In the genomic region with DNA sequence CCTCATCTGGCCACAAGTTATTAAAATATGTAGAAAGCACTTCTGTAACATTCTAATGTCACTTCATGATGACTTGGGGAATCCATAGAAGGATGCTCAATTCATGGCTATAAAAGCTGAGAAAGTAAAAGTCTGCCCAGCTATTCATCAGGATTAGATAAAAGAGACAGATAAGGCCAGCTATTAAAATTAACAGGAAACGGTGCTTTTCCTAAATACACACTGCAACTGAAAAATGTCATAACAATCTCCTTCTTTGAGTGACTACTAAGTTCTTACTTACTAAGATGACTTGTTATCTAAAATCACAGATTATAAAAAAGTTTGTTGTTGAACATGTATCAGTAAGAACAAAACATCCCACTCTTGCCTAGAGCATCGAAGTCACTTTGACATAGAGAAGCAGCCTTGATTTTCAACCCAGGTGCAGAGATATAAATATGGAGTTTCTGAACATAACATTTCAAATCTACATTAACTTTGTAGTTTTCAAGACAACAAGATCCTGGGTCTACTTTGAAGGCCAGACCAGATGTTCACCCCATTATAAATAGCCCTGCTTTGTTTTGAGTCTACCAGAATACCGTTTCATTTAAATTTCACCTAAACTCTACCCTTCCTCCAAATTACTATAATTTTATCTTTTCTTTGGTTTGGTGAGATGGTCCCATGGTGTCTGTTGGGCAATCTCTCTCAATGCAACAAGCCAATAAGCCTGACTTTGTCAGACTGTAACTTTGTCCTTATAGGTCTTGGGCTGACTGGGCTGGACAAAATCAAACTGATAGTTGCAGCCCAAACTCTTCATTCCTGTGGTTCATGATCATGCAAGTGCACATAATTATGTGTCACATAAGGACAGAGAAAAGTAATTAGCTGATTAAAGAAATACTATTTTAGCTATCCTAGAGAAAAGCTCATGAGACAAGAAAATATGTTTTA, we compare ENCODE assay signal across 22 cellular contexts. TPM values are rescaled to one million over a fixed set of nuclear protein-coding genes. Genes with fewer than 3 reads are reported as not detected.
DNase-seq lines count a peak whose midpoint lies in the region; ATAC-seq and TF ChIP-seq lines count a peak whose summit lies in the region.
"Had no signal": no experiment of that assay in that cellular context is flagged by ENCODE, and none has a peak within 500 bp of the region (broad histone marks: within the 10 kb centered on the region; RNA-seq: fewer than 3 reads in every experiment).

No MANE protein-coding gene starts in this region.

- H3K79me2 ChIP-seq in smooth muscle cell (ENCODE audit: low read depth): peaks cover 29% of the 10 kb centered on the region

- H3K9ac ChIP-seq in endodermal cell (ENCODE audit: extremely low read depth, low read length, poor library complexity, severe bottlenecking): no peak overlapping the region
- H3K9ac ChIP-seq in smooth muscle cell (ENCODE audit: low read depth): peak overlapping the region; percentile 46
- H3K9ac ChIP-seq: BLaER1 had no signal

- peaks cover 15% of the 10 kb centered on the region for H3K4me1 Mint-ChIP-seq in activated naive CD8-positive, alpha-beta T cell (ENCODE audit: low read depth)
- H3K4me1 Mint-ChIP-seq in activated naive CD8-positive, alpha-beta T cell treated with anti-CD3 and anti-CD28 coated beads for 36 hours: peaks cover 21% of the 10 kb centered on the region
- H3K4me1 Mint-ChIP-seq in endodermal cell: peaks cover 23% of the 10 kb centered on the region
- H3K4me1 Mint-ChIP-seq: nephron had no signal

- no peaks in the 10 kb centered on the region for H3F3A ChIP-seq in smooth muscle cell (ENCODE audit: low read depth)

- H3K4me3 ChIP-seq in endodermal cell (ENCODE audit: low read length) (no peak overlapping the region), smooth muscle cell (no peak overlapping the region)
- H3K4me3 ChIP-seq: BLaER1, gastrocnemius medialis had no signal

- 92 to 100% methylated on average over 1 to 3 of the region's 3 CpGs for WGBS in endodermal cell (ENCODE audit: insufficient coverage in 1 of 2, insufficient read length in 1 of 2), 2 experiments
- 79% methylated on average over 3 of the region's 3 CpGs for WGBS in smooth muscle cell (ENCODE audit: low lambda C conversion rate)

- H3K9me3 ChIP-seq in endodermal cell (ENCODE audit: control insufficient read depth, low read length): no peaks in the 10 kb centered on the region
- H3K9me3 ChIP-seq in smooth muscle cell (replicated peaks; ENCODE audit: low read depth): no peaks in the 10 kb centered on the region
- H3K9me3 ChIP-seq: BLaER1, gastrocnemius medialis had no signal

- intact Hi-C loops in sciatic nerve (cut with DNase I): no loop called here

- H2AFZ ChIP-seq in smooth muscle cell (ENCODE audit: low read depth): peak overlapping the region; percentile 52

- H3K27ac ChIP-seq in endodermal cell (ENCODE audit: low read depth, low read length): no peak overlapping the region
- peak overlapping the region; percentile 87 for H3K27ac ChIP-seq in smooth muscle cell (ENCODE audit: low read depth)
- H3K27ac ChIP-seq: BLaER1, gastrocnemius medialis had no signal

- no peaks in the 10 kb centered on the region for H3K27me3 ChIP-seq in endodermal cell (ENCODE audit: control insufficient read depth, insufficient read depth, low read length, poor library complexity, severe bottlenecking)
- no peaks in the 10 kb centered on the region for H3K27me3 ChIP-seq in smooth muscle cell (ENCODE audit: low read depth)
- H3K27me3 ChIP-seq: BLaER1, gastrocnemius medialis had no signal

- H4K20me1 ChIP-seq in smooth muscle cell (ENCODE audit: low read depth): no peaks in the 10 kb centered on the region
- H4K20me1 ChIP-seq: BLaER1 had no signal

- peak overlapping the region; percentile 74 for H3K4me2 ChIP-seq in smooth muscle cell
- H3K4me2 ChIP-seq: BLaER1 had no signal

- H3K4me3 Mint-ChIP-seq in activated naive CD8-positive, alpha-beta T cell: no peak overlapping the region
- H3K4me3 Mint-ChIP-seq in activated naive CD8-positive, alpha-beta T cell treated with anti-CD3 and anti-CD28 coated beads for 36 hours: no peak overlapping the region
- no peak overlapping the region for H3K4me3 Mint-ChIP-seq in endodermal cell
- H3K4me3 Mint-ChIP-seq: activated naive CD8-positive, alpha-beta T cell treated with anti-CD3 and anti-CD28 coated beads, Interleukin-2, amount 50 U/mL, for 24 hours; dendritic cell treated with granulocyte-macrophage colony-stimulating factor and Interleukin-4, amounts not matched to agents 40 ng/mL and 50 ng/mL, for 4 days; nephron had no signal

- ATAC-seq in HG02571 (IDR thresholded peaks at IDR 0.05; ENCODE audit: unreplicated experiment) (no peak), sciatic nerve (no peak), GM21526 (IDR thresholded peaks at IDR 0.05; ENCODE audit: low FRiP score, unreplicated experiment) (no peak)
- ATAC-seq: activated naive CD8-positive, alpha-beta T cell treated with anti-CD3 and anti-CD28 coated beads, Interleukin-2, amount 50 U/mL, for 24 hours; gastrocnemius medialis; left cardiac atrium; Panc1 had no signal

- TF ChIP-seq CTCF in endodermal cell (conservative IDR thresholded peaks at IDR 0.05) (no peak), smooth muscle cell (IDR thresholded peaks at IDR 0.05; ENCODE audit: borderline replicate concordance, insufficient read depth, poor library complexity, severe bottlenecking) (no peak)

- no peak for DNase-seq in activated naive CD8-positive, alpha-beta T cell treated with anti-CD3 and anti-CD28 coated beads for 36 hours
- DNase-seq in NAMALWA (ENCODE audit: low spot score) (peak; percentile 86), endodermal cell (no peak), smooth muscle cell (lab: John Stamatoyannopoulos, UW; ENCODE audit: unreplicated experiment) (no peak), sciatic nerve (ENCODE audit: low spot score) (no peak)
- DNase-seq: activated CD4-positive, CD25-positive, alpha-beta regulatory T cell treated with anti-CD3 and anti-CD28 coated beads, Interleukin-2, amount 50 U/mL, for 72 hours; activated naive CD8-positive, alpha-beta T cell treated with anti-CD3 and anti-CD28 coated beads, Interleukin-2, amount 50 U/mL, for 24 hours; Calu3; gastrocnemius medialis; left cardiac atrium; NCI-H1694; NCI-H2227 treated with DMSO at 0.1 percent for 48 hours; small intestine; stimulated activated CD4-positive, alpha-beta T cell treated with anti-CD3 and anti-CD28 coated beads, Interleukin-4, amount 100 ng/mL, for 1 hour; T-helper 9 cell had no signal

- peak overlapping the region; percentile 54 for H3K27ac Mint-ChIP-seq in activated naive CD8-positive, alpha-beta T cell
- no peak overlapping the region for H3K27ac Mint-ChIP-seq in activated naive CD8-positive, alpha-beta T cell treated with anti-CD3 and anti-CD28 coated beads for 36 hours
- peak overlapping the region; percentile 25 for H3K27ac Mint-ChIP-seq in endodermal cell
- H3K27ac Mint-ChIP-seq: activated naive CD8-positive, alpha-beta T cell treated with anti-CD3 and anti-CD28 coated beads, Interleukin-2, amount 50 U/mL, for 24 hours; dendritic cell treated with granulocyte-macrophage colony-stimulating factor and Interleukin-4, amounts not matched to agents 40 ng/mL and 50 ng/mL, for 4 days; nephron had no signal

- H3K9me3 Mint-ChIP-seq in activated naive CD8-positive, alpha-beta T cell (ENCODE audit: low read depth): no peaks in the 10 kb centered on the region
- no peaks in the 10 kb centered on the region for H3K9me3 Mint-ChIP-seq in activated naive CD8-positive, alpha-beta T cell treated with anti-CD3 and anti-CD28 coated beads for 36 hours
- no peaks in the 10 kb centered on the region for H3K9me3 Mint-ChIP-seq in endodermal cell
- H3K9me3 Mint-ChIP-seq: activated naive CD8-positive, alpha-beta T cell treated with anti-CD3 and anti-CD28 coated beads, Interleukin-2, amount 50 U/mL, for 24 hours; dendritic cell treated with granulocyte-macrophage colony-stimulating factor and Interleukin-4, amounts not matched to agents 40 ng/mL and 50 ng/mL, for 4 days; nephron had no signal

- H3K36me3 ChIP-seq in endodermal cell (ENCODE audit: control insufficient read depth, insufficient read depth, low read length) (peaks cover 45% of the 10 kb centered on the region), smooth muscle cell (ENCODE audit: low read depth) (no peaks in the 10 kb centered on the region)
- H3K36me3 ChIP-seq: gastrocnemius medialis had no signal

- H3K36me3 Mint-ChIP-seq in activated naive CD8-positive, alpha-beta T cell: peaks cover 8% of the 10 kb centered on the region
- H3K36me3 Mint-ChIP-seq in activated naive CD8-positive, alpha-beta T cell treated with anti-CD3 and anti-CD28 coated beads for 36 hours: peaks cover 26% of the 10 kb centered on the region
- H3K36me3 Mint-ChIP-seq in endodermal cell (ENCODE audit: low read depth): peaks cover 19% of the 10 kb centered on the region

- no peaks in the 10 kb centered on the region for H3K4me1 ChIP-seq in endodermal cell (ENCODE audit: control insufficient read depth, insufficient read depth, low read length)
- H3K4me1 ChIP-seq in smooth muscle cell (ENCODE audit: low read depth): peaks cover 11% of the 10 kb centered on the region
- H3K4me1 ChIP-seq: BLaER1 had no signal

- H3K27me3 Mint-ChIP-seq in activated naive CD8-positive, alpha-beta T cell: no peaks in the 10 kb centered on the region
- H3K27me3 Mint-ChIP-seq in activated naive CD8-positive, alpha-beta T cell treated with anti-CD3 and anti-CD28 coated beads for 36 hours: no peaks in the 10 kb centered on the region
- H3K27me3 Mint-ChIP-seq in endodermal cell (ENCODE audit: insufficient read depth): no peaks in the 10 kb centered on the region
- H3K27me3 Mint-ChIP-seq: activated naive CD8-positive, alpha-beta T cell treated with anti-CD3 and anti-CD28 coated beads, Interleukin-2, amount 50 U/mL, for 24 hours; dendritic cell treated with granulocyte-macrophage colony-stimulating factor and Interleukin-4, amounts not matched to agents 40 ng/mL and 50 ng/mL, for 4 days had no signal

RNA-seq across cellular contexts. Expression of a gene that starts 24.0 kb away (rescaled TPM):
- 10 to 100 TPM; 24.8 to 27.9 TPM for total RNA-seq in activated naive CD8-positive, alpha-beta T cell treated with anti-CD3 and anti-CD28 coated beads for 36 hours
- total RNA-seq in endodermal cell (100 to 1,000 TPM in 1 of 2 donors, 10 to 100 TPM in 1; 92.1 to 138 TPM), smooth muscle cell (66.1 and 113 TPM in 2 replicates), sciatic nerve (60.0 TPM)
- 39.8 TPM for polyA plus RNA-seq in endodermal cell (2013, experiment 1 of 2)
- 47.2 TPM for polyA plus RNA-seq in endodermal cell (2013, experiment 2 of 2)
- polyA plus RNA-seq in smooth muscle cell: 16.5 and 16.7 TPM in 2 replicates
